ENCODE assay signal across 1 cellular context in the genomic region with DNA sequence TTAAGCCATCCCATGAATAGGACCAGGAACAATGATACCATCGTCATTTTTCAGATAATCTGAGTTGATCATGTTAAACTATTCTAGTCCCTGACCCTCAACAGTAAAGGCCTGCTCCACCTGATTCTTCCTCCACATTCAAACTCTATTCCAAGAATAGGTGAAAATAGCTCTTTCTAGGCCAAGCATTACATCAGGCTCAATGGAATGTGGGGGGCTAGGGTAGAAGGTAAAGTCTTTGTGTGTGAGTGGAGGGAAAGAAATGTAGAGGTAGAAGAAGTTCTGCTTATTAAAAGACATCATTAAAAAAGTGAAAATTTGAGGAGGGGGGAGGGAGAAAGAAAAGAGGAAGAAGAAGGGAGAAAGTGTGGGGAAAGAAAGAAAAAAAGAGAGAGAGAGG.
TF ChIP-seq lines count a peak whose summit lies in the region.

No MANE protein-coding gene starts in this region.

TF ChIP-seq in WTC11, 78 proteins besides CTCF, POLR2A, EP300 and RAD21 (continued from another document):
- TF ChIP-seq, protein P1, sequence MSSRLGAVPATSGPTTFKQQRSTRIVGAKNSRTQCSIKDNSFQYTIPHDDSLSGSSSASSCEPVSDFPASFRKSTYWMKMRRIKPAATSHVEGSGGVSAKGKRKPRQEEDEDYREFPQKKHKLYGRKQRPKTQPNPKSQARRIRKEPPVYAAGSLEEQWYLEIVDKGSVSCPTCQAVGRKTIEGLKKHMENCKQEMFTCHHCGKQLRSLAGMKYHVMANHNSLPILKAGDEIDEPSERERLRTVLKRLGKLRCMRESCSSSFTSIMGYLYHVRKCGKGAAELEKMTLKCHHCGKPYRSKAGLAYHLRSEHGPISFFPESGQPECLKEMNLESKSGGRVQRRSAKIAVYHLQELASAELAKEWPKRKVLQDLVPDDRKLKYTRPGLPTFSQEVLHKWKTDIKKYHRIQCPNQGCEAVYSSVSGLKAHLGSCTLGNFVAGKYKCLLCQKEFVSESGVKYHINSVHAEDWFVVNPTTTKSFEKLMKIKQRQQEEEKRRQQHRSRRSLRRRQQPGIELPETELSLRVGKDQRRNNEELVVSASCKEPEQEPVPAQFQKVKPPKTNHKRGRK (CRISPR knock-in tag; IDR thresholded peaks at IDR 0.05; ENCODE audit: borderline replicate concordance), result peak; percentile 60; the same call in 1 of the 2 replicates
